Comparison of ENCODE assay signal across 20 cellular contexts in the genomic region with DNA sequence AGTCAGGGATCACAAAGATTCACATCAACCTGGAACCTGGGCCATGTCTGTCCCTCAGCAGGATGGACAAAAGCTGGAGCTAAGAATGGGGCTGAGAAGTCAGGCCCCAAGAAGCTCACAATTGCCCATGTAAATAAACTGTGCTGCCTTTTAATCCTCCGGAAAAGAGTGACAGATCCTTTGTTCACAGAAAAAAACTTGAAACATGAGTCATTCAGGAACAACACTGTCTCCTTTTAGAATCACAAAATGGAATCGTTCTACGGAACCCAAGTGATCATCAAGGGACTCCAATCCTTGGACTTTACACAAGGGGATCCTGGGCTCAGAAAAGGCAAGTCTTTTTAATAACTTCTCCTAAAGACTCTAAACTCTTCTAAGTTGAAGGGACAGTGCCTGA. TPM values are rescaled to one million over a fixed set of nuclear protein-coding genes. Genes with fewer than 3 reads are reported as not detected.
DNase-seq lines count a peak whose midpoint lies in the region; ATAC-seq and TF ChIP-seq lines count a peak whose summit lies in the region.
"Had no signal": no experiment of that assay in that cellular context is flagged by ENCODE, and none has a peak within 500 bp of the region (broad histone marks: within the 10 kb centered on the region; RNA-seq: fewer than 3 reads in every experiment).

No MANE protein-coding gene starts in this region.

- H3K27ac Mint-ChIP-seq in stimulated activated effector memory CD8-positive, alpha-beta T cell treated with anti-CD3 and anti-CD28 coated beads, Interleukin-12 subunit alpha, Interleukin-12 subunit beta, amount 100 ng/mL, for 72 hours: peak overlapping the region; percentile 1
- H3K27ac Mint-ChIP-seq: activated CD8-positive, alpha-beta memory T cell treated with anti-CD3 and anti-CD28 coated beads, Interleukin-2, amount 10 ng/mL, durations not matched to agents 7 days and 5 days; activated naive CD8-positive, alpha-beta T cell treated with anti-CD3 and anti-CD28 coated beads, Interleukin-2, amount 50 U/mL, for 24 hours had no signal

- H3K9me3 Mint-ChIP-seq in stimulated activated effector memory CD8-positive, alpha-beta T cell treated with anti-CD3 and anti-CD28 coated beads, Interleukin-12 subunit alpha, Interleukin-12 subunit beta, amount 100 ng/mL, for 72 hours: no peaks in the 10 kb centered on the region
- H3K9me3 Mint-ChIP-seq: activated naive CD8-positive, alpha-beta T cell treated with anti-CD3 and anti-CD28 coated beads, Interleukin-2, amount 50 U/mL, for 24 hours had no signal

- in situ Hi-C loops in astrocyte of the spinal cord (cut with HindIII; ENCODE audit: low sequenced_read_pairs): no loop called here

- H3K4me3 Mint-ChIP-seq in stimulated activated effector memory CD8-positive, alpha-beta T cell treated with anti-CD3 and anti-CD28 coated beads, Interleukin-12 subunit alpha, Interleukin-12 subunit beta, amount 100 ng/mL, for 72 hours: no peak overlapping the region
- H3K4me3 Mint-ChIP-seq: activated CD8-positive, alpha-beta memory T cell treated with anti-CD3 and anti-CD28 coated beads, Interleukin-2, amount 10 ng/mL, durations not matched to agents 7 days and 5 days; activated naive CD8-positive, alpha-beta T cell treated with anti-CD3 and anti-CD28 coated beads, Interleukin-2, amount 50 U/mL, for 24 hours had no signal

- peaks cover 34% of the 10 kb centered on the region for H3K36me3 Mint-ChIP-seq in stimulated activated effector memory CD8-positive, alpha-beta T cell treated with anti-CD3 and anti-CD28 coated beads, Interleukin-12 subunit alpha, Interleukin-12 subunit beta, amount 100 ng/mL, for 72 hours

- no peak overlapping the region for H3K4me3 ChIP-seq in astrocyte of the spinal cord (ENCODE audit: low read depth, low read length)
- H3K4me3 ChIP-seq: SJCRH30 had no signal

- ATAC-seq in stimulated activated effector memory CD8-positive, alpha-beta T cell treated with anti-CD3 and anti-CD28 coated beads, Interleukin-12 subunit alpha, Interleukin-12 subunit beta, amount 100 ng/mL, for 72 hours: no peak
- ATAC-seq: activated CD8-positive, alpha-beta memory T cell treated with anti-CD3 and anti-CD28 coated beads, Interleukin-2, amount 10 ng/mL, durations not matched to agents 7 days and 5 days; activated naive CD8-positive, alpha-beta T cell treated with anti-CD3 and anti-CD28 coated beads, Interleukin-2, amount 50 U/mL, for 24 hours; HCT116; left colon; sciatic nerve had no signal

- peaks cover 16% of the 10 kb centered on the region for H3K4me1 Mint-ChIP-seq in stimulated activated effector memory CD8-positive, alpha-beta T cell treated with anti-CD3 and anti-CD28 coated beads, Interleukin-12 subunit alpha, Interleukin-12 subunit beta, amount 100 ng/mL, for 72 hours

- no peak for TF ChIP-seq CTCF in astrocyte of the spinal cord (IDR thresholded peaks at IDR 0.05; ENCODE audit: low read depth, low read length)

- DNase-seq in HT1080 (ENCODE audit: low read depth) (peak; percentile 76), astrocyte of the spinal cord (ENCODE audit: low read depth, low spot score) (peak; percentile 24), glomerular endothelial cell (ENCODE audit: extremely low read depth, low read depth, low spot score) (peak; percentile 25), NCI-H2171 (lab: John Stamatoyannopoulos, UW) (no peak), COR-L47 (lab: John Stamatoyannopoulos, UW) (no peak)
- DNase-seq in stimulated activated effector memory CD8-positive, alpha-beta T cell treated with anti-CD3 and anti-CD28 coated beads, Interleukin-12 subunit alpha, Interleukin-12 subunit beta, amount 100 ng/mL, for 72 hours (ENCODE audit: low spot score in 2 of 2): no peak
- no peak for DNase-seq in stimulated activated CD4-positive, alpha-beta T cell treated with anti-CD3 and anti-CD28 coated beads, Interleukin-1b, Interleukin-23, amount 100 ng/mL, for 48 hours
- no peak for DNase-seq in activated CD4-positive, alpha-beta T cell treated with anti-CD3 and anti-CD28 coated beads, Interleukin-2, amount 50 U/mL, for 1 hour
- DNase-seq: activated CD8-positive, alpha-beta memory T cell treated with anti-CD3 and anti-CD28 coated beads, Interleukin-2, amount 10 ng/mL, durations not matched to agents 7 days and 5 days; activated naive CD8-positive, alpha-beta T cell treated with anti-CD3 and anti-CD28 coated beads, Interleukin-2, amount 50 U/mL, for 24 hours; AML-193; Calu3; central memory CD4-positive, alpha-beta T cell; left colon; NCI-H1417; NCI-H69; SJCRH30; T1000 had no signal

RNA-seq across cellular contexts. Expression of a gene that starts 36.1 kb away (rescaled TPM):
- total RNA-seq in HT1080 (2014; rRNA removed; shearing (Covaris generic)): 13.4 and 15.1 TPM in 2 replicates
- polyA plus RNA-seq in HT1080 (2015; cell fraction: cytosol; rRNA removed): 8.2 and 8.7 TPM in 2 replicates
- polyA plus RNA-seq in HT1080 (2015; cell fraction: nucleus; rRNA removed): 21.4 and 23.2 TPM in 2 replicates
- 12.4 and 18.5 TPM in 2 replicates for total RNA-seq in glomerular endothelial cell

Comparison
In these comparisons a context has a peak if more than half of its experiments do, and no peak if none do; other contexts are left out.
1. DNase-seq: peak in HT1080 (single experiment), astrocyte of the spinal cord (single experiment) and glomerular endothelial cell (single experiment); none in stimulated activated effector memory CD8-positive, alpha-beta T cell treated with anti-CD3 and anti-CD28 coated beads, Interleukin-12 subunit alpha, Interleukin-12 subunit beta, amount 100 ng/mL, for 72 hours (0 of 2), NCI-H2171 (single experiment), stimulated activated CD4-positive, alpha-beta T cell treated with anti-CD3 and anti-CD28 coated beads, Interleukin-1b, Interleukin-23, amount 100 ng/mL, for 48 hours (single experiment), activated CD4-positive, alpha-beta T cell treated with anti-CD3 and anti-CD28 coated beads, Interleukin-2, amount 50 U/mL, for 1 hour (single experiment) and COR-L47 (single experiment).